7 cellular contexts compared by ENCODE assay signal in genomic region chr19:12913871-12914690, GRCh38. TPM values are rescaled to one million over a fixed set of nuclear protein-coding genes. Genes with fewer than 3 reads are reported as not detected.
A peak's percentile ranks its signal among the peaks of the same experiment; 100 is the strongest.
DNase-seq lines count a peak whose midpoint lies in the region; ATAC-seq and TF ChIP-seq lines count a peak whose summit lies in the region.
"Had no signal": no experiment of that assay in that cellular context is flagged by ENCODE, and none has a peak within 500 bp of the region (broad histone marks: within the 10 kb centered on the region; RNA-seq: fewer than 3 reads in every experiment).

No MANE protein-coding gene starts in this region.

- no peak for TF ChIP-seq POLR2A in stomach (IDR thresholded peaks at IDR 0.05)

- peak overlapping the region; percentile 39 for H3K4me3 ChIP-seq in CD8-positive, alpha-beta memory T cell (ENCODE audit: low read length)
- no peak overlapping the region for H3K4me3 ChIP-seq in stomach

- peak; percentile 26 to 76 (median 44) for DNase-seq in CD8-positive, alpha-beta memory T cell
- DNase-seq in RPMI8226, result peak; percentile 67
- peak; percentile 18 to 38 (median 26) for DNase-seq in effector memory CD8-positive, alpha-beta T cell
- no peak for DNase-seq in stomach
- no peak for DNase-seq in NCI-H345 treated with DMSO at 0.1 percent for 48 hours (lab: John Stamatoyannopoulos, UW; ENCODE audit: unreplicated experiment)

- no peak for TF ChIP-seq CTCF in stomach (IDR thresholded peaks at IDR 0.05)

- peak overlapping the region; percentile 50 to 83 (median 71) for H3K4me3 Mint-ChIP-seq in CD8-positive, alpha-beta memory T cell
- H3K4me3 Mint-ChIP-seq in effector memory CD8-positive, alpha-beta T cell, result peak overlapping the region; percentile 52 to 69

- CTCF ChIA-PET in CD8-positive, alpha-beta memory T cell (lab: Charles Lee), result interaction anchor here (1.1 to 2.8 kb wide), 7 partner anchors 10 to 148 kb away, joined by 3 to 10 read pairs (median 3); partner anchors contain the start of genes GCDH and KLF1

- no peaks in the 10 kb centered on the region for H3K9me3 ChIP-seq in CD8-positive, alpha-beta memory T cell (ENCODE audit: low read length)
- no peaks in the 10 kb centered on the region for H3K9me3 ChIP-seq in stomach

- H3K36me3 ChIP-seq in CD8-positive, alpha-beta memory T cell (ENCODE audit: insufficient read depth, low read length), result no peaks in the 10 kb centered on the region
- H3K36me3 ChIP-seq in stomach, result no peaks in the 10 kb centered on the region

- peak overlapping the region; percentile 88 to 96 (median 92) for H3K27ac Mint-ChIP-seq in CD8-positive, alpha-beta memory T cell
- peak overlapping the region; percentile 89 to 97 for H3K27ac Mint-ChIP-seq in effector memory CD8-positive, alpha-beta T cell

- WGBS in stomach, 5 donors, result 55 to 66% (median 58%) methylated on average over 12 of the region's 12 CpGs

- no peak overlapping the region for H3K27ac ChIP-seq in CD8-positive, alpha-beta memory T cell (ENCODE audit: low read depth, low read length)
- peak overlapping the region; percentile 75 to 81 (median 79) for H3K27ac ChIP-seq in stomach

- H3K27me3 Mint-ChIP-seq in CD8-positive, alpha-beta memory T cell, result peaks cover 0 to 2% of the 10 kb centered on the region in 2 donors
- no peaks in the 10 kb centered on the region for H3K27me3 Mint-ChIP-seq in effector memory CD8-positive, alpha-beta T cell

- H3K27me3 ChIP-seq in CD8-positive, alpha-beta memory T cell (ENCODE audit: insufficient read depth, low read length, poor library complexity, severe bottlenecking), result no peaks in the 10 kb centered on the region
- H3K27me3 ChIP-seq in stomach, result no peaks in the 10 kb centered on the region

- peaks cover 22 to 37% (median 22%) of the 10 kb centered on the region in 3 donors for H3K4me1 Mint-ChIP-seq in CD8-positive, alpha-beta memory T cell
- peaks cover 11 to 12% of the 10 kb centered on the region in 2 donors for H3K4me1 Mint-ChIP-seq in effector memory CD8-positive, alpha-beta T cell (ENCODE audit: low read depth in 2 of 2)

- no peak for TF ChIP-seq EP300 in stomach (IDR thresholded peaks at IDR 0.05)

- peaks cover 28% of the 10 kb centered on the region for H3K4me1 ChIP-seq in CD8-positive, alpha-beta memory T cell (ENCODE audit: insufficient read depth, low read length)
- H3K4me1 ChIP-seq in stomach, result peaks cover 22 to 35% (median 30%) of the 10 kb centered on the region in 4 donors

- ATAC-seq in effector memory CD8-positive, alpha-beta T cell (replicated peaks), result peak; percentile 85
- ATAC-seq in SK-N-SH treated with all-trans-retinoic acid at 6 μM for 48 hours, result no peak

- intact Hi-C loops in stomach (cut with DNase I; ENCODE audit: low total_unique reads), result no loop called here

- POLR2A ChIA-PET in CD8-positive, alpha-beta memory T cell (lab: Charles Lee), result interaction anchor here (0.5 to 1.5 kb wide), 6 partner anchors 14 to 159 kb away, joined by 4 to 9 read pairs (median 8); partner anchors contain the start of genes CALR, DNASE2 and GCDH

- no peaks in the 10 kb centered on the region for H3K36me3 Mint-ChIP-seq in CD8-positive, alpha-beta memory T cell
- peaks cover 6% of the 10 kb centered on the region for H3K36me3 Mint-ChIP-seq in effector memory CD8-positive, alpha-beta T cell (ENCODE audit: insufficient read depth)

- no peaks in the 10 kb centered on the region for H3K9me3 Mint-ChIP-seq in CD8-positive, alpha-beta memory T cell
- no peaks in the 10 kb centered on the region for H3K9me3 Mint-ChIP-seq in effector memory CD8-positive, alpha-beta T cell

TF ChIP-seq in SK-N-SH treated with all-trans-retinoic acid at 6 μM for 48 hours, 23 proteins besides CTCF, POLR2A, EP300 and RAD21:
- TF ChIP-seq TCF4 (CRISPR knock-in tag; IDR thresholded peaks at IDR 0.05; ENCODE audit: borderline replicate concordance) (no peak), ESRRG (CRISPR knock-in tag; IDR thresholded peaks at IDR 0.05) (no peak), PPARA (CRISPR knock-in tag; IDR thresholded peaks at IDR 0.05; ENCODE audit: borderline replicate concordance) (no peak), SNAI2 (CRISPR knock-in tag; IDR thresholded peaks at IDR 0.05) (no peak)

RNA-seq across cellular contexts. Expression of gene SYCE2, which starts 5.0 kb away (rescaled TPM):
- total RNA-seq in CD8-positive, alpha-beta memory T cell, result 1 to 10 TPM; 1.5 to 2.1 TPM
- not detected for polyA plus RNA-seq in CD8-positive, alpha-beta memory T cell
- not detected for total RNA-seq in stomach
- under 1 TPM in 1 of 3 donors, not detected in 2; 0.23 TPM for polyA plus RNA-seq in stomach

RNA-seq across cellular contexts. Expression of gene FARSA, which starts 19.4 kb away (rescaled TPM):
- 100 to 1,000 TPM; 188 to 192 TPM for total RNA-seq in CD8-positive, alpha-beta memory T cell
- polyA plus RNA-seq in CD8-positive, alpha-beta memory T cell, result 64.5 TPM
- total RNA-seq in stomach, result 100 to 1,000 TPM in 1 of 5 donors, 10 to 100 TPM in 4; 27.2 to 125 (median 51.9) TPM
- polyA plus RNA-seq in stomach, result 10 to 100 TPM; 34.7 to 40.3 (median 39.4) TPM

RNA-seq across cellular contexts. Expression of gene GCDH, which starts 23.1 kb away (rescaled TPM):
- 10 to 100 TPM; 59.4 to 60.1 TPM for total RNA-seq in CD8-positive, alpha-beta memory T cell
- polyA plus RNA-seq in CD8-positive, alpha-beta memory T cell, result 19.7 TPM
- total RNA-seq in stomach, result 10 to 100 TPM in 4 of 5 donors, not detected in 1; 17.5 to 30.8 (median 23.9) TPM
- 10 to 100 TPM; 21.6 to 26.6 (median 24.0) TPM for polyA plus RNA-seq in stomach

RNA-seq across cellular contexts. Expression of gene CALR, which starts 24.3 kb away (rescaled TPM):
- total RNA-seq in CD8-positive, alpha-beta memory T cell, result 100 to 1,000 TPM; 832 to 843 TPM
- polyA plus RNA-seq in CD8-positive, alpha-beta memory T cell, result 174 TPM
- 100 to 1,000 TPM; 337 to 947 (median 504) TPM for total RNA-seq in stomach
- polyA plus RNA-seq in stomach, result 100 to 1,000 TPM in 2 of 3 donors, 10 to 100 TPM in 1; 71.2 to 236 (median 158) TPM

RNA-seq across cellular contexts. Expression of gene KLF1, which starts 27.1 kb away (rescaled TPM):
- total RNA-seq in CD8-positive, alpha-beta memory T cell, result under 1 TPM; 0.84 to 0.90 TPM
- not detected for polyA plus RNA-seq in CD8-positive, alpha-beta memory T cell
- total RNA-seq in stomach, result under 1 TPM in 1 of 5 donors, not detected in 4; 0.18 TPM
- under 1 TPM in 2 of 3 donors, not detected in 1; 0.05 to 0.19 TPM for polyA plus RNA-seq in stomach
- total RNA-seq: fibroblast of villous mesenchyme had no signal

Comparison
In these comparisons a context has a peak if more than half of its experiments do, and no peak if none do; other contexts are left out.
1. DNase-seq: peak in CD8-positive, alpha-beta memory T cell (5 of 5), RPMI8226 (single experiment) and effector memory CD8-positive, alpha-beta T cell (3 of 3); none in stomach (single experiment) and NCI-H345 treated with DMSO at 0.1 percent for 48 hours (single experiment).